Comparison of ENCODE assay signal across 30 cellular contexts in the genomic region with DNA sequence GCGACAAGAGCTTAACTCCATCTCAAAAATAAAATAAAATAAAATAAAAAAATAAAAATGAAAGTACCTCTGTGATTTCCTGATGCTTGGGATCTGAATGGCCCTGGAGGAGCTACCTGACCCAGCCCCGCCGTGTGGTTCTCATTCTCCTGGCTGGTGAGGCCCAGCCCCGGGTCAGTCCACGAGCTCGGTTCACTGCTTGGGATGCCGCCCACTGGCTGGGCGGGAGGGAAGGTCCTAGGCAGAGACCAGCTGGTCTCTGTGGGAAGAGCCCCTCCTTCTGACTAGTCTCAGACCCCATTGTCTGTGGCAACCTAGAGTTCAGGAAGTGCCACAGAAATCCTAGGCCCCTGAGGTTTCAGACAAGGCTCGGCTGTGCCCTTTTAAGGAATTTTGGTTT. TPM values are rescaled to one million over a fixed set of nuclear protein-coding genes. Genes with fewer than 3 reads are reported as not detected.
"Had no signal": no experiment of that assay in that cellular context is flagged by ENCODE, and none has a peak within 500 bp of the region (broad histone marks: within the 10 kb centered on the region; RNA-seq: fewer than 3 reads in every experiment).

No MANE protein-coding gene starts in this region.

- H3K27ac Mint-ChIP-seq: activated B cell treated with CpG ODN at 0.5 μM for 24 hours; activated CD4-positive, alpha-beta memory T cell treated with anti-CD3 and anti-CD28 coated beads for 36 hours; activated T-helper 17 cell treated with anti-CD3 and anti-CD28 coated beads, Interleukin-2, amount 50 U/mL, for 72 hours; brain had no signal

- H3K4me1 Mint-ChIP-seq: activated B cell treated with CpG ODN at 0.5 μM for 24 hours; activated T-helper 17 cell treated with anti-CD3 and anti-CD28 coated beads, Interleukin-2, amount 50 U/mL, for 72 hours; brain had no signal

- ATAC-seq: activated T-cell treated with anti-CD3 and anti-CD28 coated beads, Interleukin-2, amount 50 U/mL, for 4 hours; Panc1 had no signal

- DNase-seq: activated B cell treated with CpG ODN at 0.5 μM for 24 hours; activated CD4-positive, alpha-beta memory T cell treated with anti-CD3 and anti-CD28 coated beads for 36 hours; activated CD4-positive, alpha-beta T cell treated with anti-CD3 and anti-CD28 coated beads, Interleukin-2, amount 50 U/mL, for 1 hour; activated CD4-positive, CD25-positive, alpha-beta regulatory T cell treated with anti-CD3 and anti-CD28 coated beads, Interleukin-2, amount 50 U/mL, for 72 hours; activated effector memory CD4-positive, alpha-beta T cell treated with anti-CD3 and anti-CD28 coated beads, Interleukin-2, amount 50 U/mL, for 16 hours; activated naive CD4-positive, alpha-beta T cell; activated naive CD4-positive, alpha-beta T cell treated with anti-CD3 and anti-CD28 coated beads, Interleukin-2, amount 50 U/mL, for 16 hours; activated T-cell treated with anti-CD3 and anti-CD28 coated beads for 4 hours; activated T-cell treated with anti-CD3 and anti-CD28 coated beads, Interleukin-2, amount 50 U/mL, for 4 hours; adrenal gland; cerebellar nuclear complex; Karpas-422; KBM-7; NCI-H1048; NCI-H1105 treated with DMSO at 0.1 percent for 48 hours; NCI-H1436 treated with DMSO at 0.1 percent for 48 hours; NCI-H1694 treated with DMSO at 0.1 percent for 48 hours; NCI-H2029; NCI-H345; NCI-H524 treated with DMSO at 0.1 percent for 48 hours; RPMI8226; SHP77 treated with DMSO at 0.1 percent for 48 hours; T-helper 9 cell had no signal

- H3K36me3 Mint-ChIP-seq: activated CD4-positive, alpha-beta memory T cell treated with anti-CD3 and anti-CD28 coated beads for 36 hours; brain had no signal

- H3K4me3 Mint-ChIP-seq: activated B cell treated with CpG ODN at 0.5 μM for 24 hours; activated CD4-positive, alpha-beta memory T cell treated with anti-CD3 and anti-CD28 coated beads for 36 hours; activated T-cell treated with anti-CD3 and anti-CD28 coated beads, Interleukin-2, amount 50 U/mL, for 4 hours; activated T-helper 17 cell treated with anti-CD3 and anti-CD28 coated beads, Interleukin-2, amount 50 U/mL, for 72 hours; brain had no signal

- H3K27me3 Mint-ChIP-seq: activated B cell treated with CpG ODN at 0.5 μM for 24 hours; activated CD4-positive, alpha-beta memory T cell treated with anti-CD3 and anti-CD28 coated beads for 36 hours; activated T-helper 17 cell treated with anti-CD3 and anti-CD28 coated beads, Interleukin-2, amount 50 U/mL, for 72 hours; brain had no signal

RNA-seq across cellular contexts. Expression of a gene that starts 55.1 kb away (rescaled TPM):
- total RNA-seq: activated CD8-positive, alpha-beta memory T cell treated with anti-CD3 and anti-CD28 coated beads for 36 hours; bronchial epithelial cell; MCF 10A; SJSA1 had no signal
